Comparison of ENCODE assay signal across 8 cellular contexts in genomic region chr22:22342697-22343602, GRCh38.
DNase-seq lines count a peak whose midpoint lies in the region; ATAC-seq and TF ChIP-seq lines count a peak whose summit lies in the region.

No MANE protein-coding gene starts in this region.

- peaks cover 0 to 3% of the 10 kb centered on the region in 2 donors for H3K27me3 ChIP-seq in right lobe of liver

- peaks cover 4% of the 10 kb centered on the region for H3K4me1 Mint-ChIP-seq in WTC11

- no peaks in the 10 kb centered on the region for H3K9me3 Mint-ChIP-seq in WTC11

- no peaks in the 10 kb centered on the region for H3K36me3 ChIP-seq in right lobe of liver

- H3K27ac ChIP-seq in right lobe of liver = no peak overlapping the region

- intact Hi-C loops in right lobe of liver (cut with DNase I) = no loop called here

- no peak overlapping the region for H3K4me3 Mint-ChIP-seq in WTC11

- no peaks in the 10 kb centered on the region for H3K36me3 Mint-ChIP-seq in WTC11

- H3K4me3 ChIP-seq in cardiac fibroblast (replicated peaks in 1 of 2; ENCODE audit: low read depth in 2 of 2, low read length in 2 of 2) = no peak overlapping the region
- no peak overlapping the region for H3K4me3 ChIP-seq in right lobe of liver

- ATAC-seq in WTC11 (peak; percentile 99), right lobe of liver (peak; percentile 88 to 91 (median 90)), GM18858 (IDR thresholded peaks at IDR 0.05; ENCODE audit: unreplicated experiment) (no peak), HG03280 (IDR thresholded peaks at IDR 0.05; ENCODE audit: unreplicated experiment) (no peak)

- H3K4me1 ChIP-seq in right lobe of liver = no peaks in the 10 kb centered on the region

- no peaks in the 10 kb centered on the region for H3K9me3 ChIP-seq in right lobe of liver

- H3K27ac Mint-ChIP-seq in WTC11 = no peak overlapping the region

- 93% methylated on average over 3 of the region's 8 CpGs for WGBS in right lobe of liver (ENCODE audit: insufficient coverage, low coverage, low lambda C conversion rate, missing lambda C conversion rate)

- peaks cover 100% of the 10 kb centered on the region for H3K27me3 Mint-ChIP-seq in WTC11 (ENCODE audit: low read depth)

- POLR2A ChIA-PET in WTC11 (lab: Charles Lee) = interaction anchor here (1.0 kb wide), 1 partner anchor 26 kb away, joined by 3 read pairs; no protein-coding TSS in a partner anchor

- TF ChIP-seq POLR2A in right lobe of liver (IDR thresholded peaks at IDR 0.05) = no peak

- CTCF ChIA-PET in WTC11 (lab: Charles Lee) = interaction anchor here (0.5 to 2.2 kb wide), 65 partner anchors 8 to 1235 kb away, joined by 3 to 45 read pairs (median 4); no protein-coding TSS in a partner anchor

- DNase-seq in GM03348 (ENCODE audit: low spot score) (peak; percentile 45), NCI-H1105 treated with DMSO at 0.1 percent for 48 hours (lab: John Stamatoyannopoulos, UW) (peak; percentile 42), WTC11 (ENCODE audit: low spot score) (peak; percentile 98), cardiac fibroblast (ENCODE audit: low read depth in 2 of 2) (peak; percentile 16 to 29), right lobe of liver (peak; percentile 64 to 69 (median 65))
- peak; percentile 24 to 41 for DNase-seq in stimulated activated CD8-positive, alpha-beta memory T cell treated with anti-CD3 and anti-CD28 coated beads, Interleukin-4, amount 100 ng/mL, for 4 hours (ENCODE audit: low read depth in 2 of 2, low spot score in 1 of 2)

- TF ChIP-seq CTCF in WTC11 (IDR thresholded peaks at IDR 0.05) (peak; percentile 87), cardiac fibroblast (IDR thresholded peaks at IDR 0.05; ENCODE audit: low read depth, low read length) (peak; percentile 89), right lobe of liver (IDR thresholded peaks at IDR 0.05) (peak; percentile 60 to 94 (median 93))

TF ChIP-seq in WTC11, 78 proteins besides CTCF, POLR2A, EP300 and RAD21:
- no peak for TF ChIP-seq GTF2I (CRISPR knock-in tag; conservative IDR thresholded peaks at IDR 0.05)
- no peak for TF ChIP-seq PRRX2 (CRISPR knock-in tag; IDR thresholded peaks at IDR 0.05)
- peak; percentile 38; the same call in 1 of the 2 replicates for TF ChIP-seq CREM (CRISPR knock-in tag; IDR thresholded peaks at IDR 0.05)
- TF ChIP-seq JAZF1 (CRISPR knock-in tag; IDR thresholded peaks at IDR 0.05) = no peak
- TF ChIP-seq GRHL2 (CRISPR knock-in tag; IDR thresholded peaks at IDR 0.05; ENCODE audit: insufficient replicate concordance, severe bottlenecking) = no peak
- TF ChIP-seq PREB (CRISPR knock-in tag; IDR thresholded peaks at IDR 0.05; ENCODE audit: borderline replicate concordance) = no peak
- TF ChIP-seq USF2 (CRISPR knock-in tag; IDR thresholded peaks at IDR 0.05) = no peak
- TF ChIP-seq FOXK1 (CRISPR knock-in tag; IDR thresholded peaks at IDR 0.05) = no peak
- peak; percentile 43; the same call in 1 of the 2 replicates for TF ChIP-seq TEAD1 (CRISPR knock-in tag; IDR thresholded peaks at IDR 0.05)
- no peak for TF ChIP-seq ARID4B (CRISPR knock-in tag; IDR thresholded peaks at IDR 0.05; ENCODE audit: borderline replicate concordance)
- TF ChIP-seq JUN (CRISPR knock-in tag; IDR thresholded peaks at IDR 0.05) = no peak
- 0 out of 2 replicates have a peak, but pooled peaks have one; percentile 34 for TF ChIP-seq HMGXB4 (CRISPR knock-in tag; IDR thresholded peaks at IDR 0.05)
- TF ChIP-seq TEAD4 (CRISPR knock-in tag; IDR thresholded peaks at IDR 0.05) = 0 out of 2 replicates have a peak, but pooled peaks have one; percentile 73

Comparison
In these comparisons a context has a peak if more than half of its experiments do, and no peak if none do; other contexts are left out.
1. DNase-seq: peak in every context shown above with its lines; median percentile 98 in WTC11; 65 in right lobe of liver; 45 in GM03348; 42 in NCI-H1105 treated with DMSO at 0.1 percent for 48 hours; 32 in stimulated activated CD8-positive, alpha-beta memory T cell treated with anti-CD3 and anti-CD28 coated beads, Interleukin-4, amount 100 ng/mL, for 4 hours; 22 in cardiac fibroblast.
2. ATAC-seq: peak in WTC11 (single experiment) and right lobe of liver (4 of 4); none in GM18858 (single experiment) and HG03280 (single experiment).
3. Peak in every context shown above with its lines, with median percentiles within 50 percentile points of each other: CTCF ChIP-seq.